In the genomic region with DNA sequence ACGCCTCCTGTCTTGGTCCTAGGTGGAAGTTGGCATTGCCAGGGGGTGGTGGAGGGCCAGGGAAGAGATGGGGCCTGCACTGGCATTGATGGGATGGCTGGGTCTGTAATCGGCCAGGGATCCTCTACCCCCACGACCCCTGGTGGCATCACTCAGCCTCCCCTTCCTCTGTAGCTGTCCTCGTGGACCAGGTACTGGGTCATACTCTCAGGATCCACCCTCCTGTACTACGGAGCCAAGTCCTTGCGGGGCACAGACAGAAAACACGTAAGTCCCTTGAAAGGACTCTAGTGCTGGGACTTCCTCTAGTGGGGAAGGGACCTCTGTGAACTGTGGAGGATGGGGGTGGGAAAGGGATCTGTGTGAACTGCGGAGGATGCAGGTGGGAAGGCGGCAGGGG, we compare ENCODE assay signal across 21 cellular contexts. TPM values are rescaled to one million over a fixed set of nuclear protein-coding genes. Genes with fewer than 3 reads are reported as not detected.
DNase-seq lines count a peak whose midpoint lies in the region; ATAC-seq, FAIRE-seq and TF ChIP-seq lines count a peak whose summit lies in the region.
"Had no signal": no experiment of that assay in that cellular context is flagged by ENCODE, and none has a peak within 500 bp of the region (broad histone marks: within the 10 kb centered on the region; RNA-seq: fewer than 3 reads in every experiment).

No MANE protein-coding gene starts in this region.

- H3K27me3 Mint-ChIP-seq in activated naive CD4-positive, alpha-beta T cell treated with anti-CD3 and anti-CD28 coated beads for 36 hours (ENCODE audit: low read depth) = peaks cover 3% of the 10 kb centered on the region
- H3K27me3 Mint-ChIP-seq: B cell had no signal

- peak; percentile 2 for DNase-seq in activated naive CD4-positive, alpha-beta T cell treated with anti-CD3 and anti-CD28 coated beads for 36 hours
- no peak for DNase-seq in activated naive CD4-positive, alpha-beta T cell treated with anti-CD3 and anti-CD28 coated beads, Interleukin-2, amount 50 U/mL, for 72 hours (ENCODE audit: low spot score in 2 of 2)
- DNase-seq in H1 (ENCODE audit: low read depth in 1 of 2, low spot score in 2 of 2) (no peak), neuronal stem cell (ENCODE audit: low spot score) (no peak), vagina (ENCODE audit: extremely low spot score in 2 of 2) (no peak)
- no peak for DNase-seq in activated CD8-positive, alpha-beta memory T cell treated with anti-CD3 and anti-CD28 coated beads for 24 hours
- DNase-seq: C1 segment of cervical spinal cord; Calu3; CD4-positive, alpha-beta memory T cell; COR-L47; DMS53; DMS79 treated with DMSO at 0.1 percent for 48 hours; GF-D8; GOT3; H7; HCEC 1CT had no signal

- peaks cover 2 to 14% (median 9%) of the 10 kb centered on the region in 4 experiments for H3K4me1 ChIP-seq in H1 (replicated peaks in 1 of 4; ENCODE audit: control insufficient read depth in 3 of 4, insufficient read depth in 4 of 4, low read length in 3 of 4)
- peaks cover 6 to 17% of the 10 kb centered on the region in 2 donors for H3K4me1 ChIP-seq in neuronal stem cell (ENCODE audit: control insufficient read depth in 2 of 2, insufficient read depth in 1 of 2, low read depth in 1 of 2, low read length in 2 of 2)
- H3K4me1 ChIP-seq in vagina = peaks cover 21% of the 10 kb centered on the region

- H2BK5ac ChIP-seq in H1 (ENCODE audit: low read depth, low read length) = no peak overlapping the region
- no peak overlapping the region for H2BK5ac ChIP-seq in neuronal stem cell (ENCODE audit: low read length)

- peaks cover 4% of the 10 kb centered on the region for H3K4me1 Mint-ChIP-seq in activated naive CD4-positive, alpha-beta T cell treated with anti-CD3 and anti-CD28 coated beads for 36 hours (ENCODE audit: low read depth)

- H3K79me2 ChIP-seq in H1 (ENCODE audit: control insufficient read depth in 1 of 2, insufficient read depth in 2 of 2, low read length in 2 of 2) = no peaks in the 10 kb centered on the region

- H3K4me2 ChIP-seq in H1 (ENCODE audit: insufficient read depth in 1 of 2, low read depth in 2 of 2, low read length in 2 of 2) (no peak overlapping the region), neuronal stem cell (ENCODE audit: insufficient read depth, low read length, poor library complexity, severe bottlenecking) (no peak overlapping the region)

- intact Hi-C loops in activated naive CD4-positive, alpha-beta T cell treated with anti-CD3 and anti-CD28 coated beads for 36 hours (cut with micrococcal nuclease) = no loop called here
- intact Hi-C loops in vagina (cut with DNase I) = no loop called here

- H2BK20ac ChIP-seq in H1 (ENCODE audit: low read length) = no peak overlapping the region

- H3K4me3 ChIP-seq in H1 (ENCODE audit: extremely low read depth in 1 of 4, insufficient read depth in 2 of 4, low read depth in 3 of 4, low read length in 4 of 4) = no peak overlapping the region
- no peak overlapping the region for H3K4me3 ChIP-seq in neuronal stem cell (ENCODE audit: low read length in 2 of 2)
- H3K4me3 ChIP-seq in vagina = no peak overlapping the region

- TF ChIP-seq POLR2A in H1 (IDR thresholded peaks at IDR 0.05; ENCODE audit: control extremely low read depth in 1 of 2, low read depth in 2 of 2, low read length in 2 of 2) = no peak
- TF ChIP-seq POLR2A in vagina (IDR thresholded peaks at IDR 0.05) = no peak

- H3K9ac ChIP-seq in H1 (replicated peaks in 1 of 4; ENCODE audit: extremely low read depth in 1 of 4, low read depth in 3 of 4, low read length in 3 of 4) (no peak overlapping the region), neuronal stem cell (ENCODE audit: low read depth, low read length, poor library complexity) (no peak overlapping the region)

- H3K36me3 Mint-ChIP-seq in activated naive CD4-positive, alpha-beta T cell treated with anti-CD3 and anti-CD28 coated beads for 36 hours (ENCODE audit: low read depth) = no peaks in the 10 kb centered on the region
- H3K36me3 Mint-ChIP-seq in activated naive CD4-positive, alpha-beta T cell treated with anti-CD3 and anti-CD28 coated beads, Interleukin-2, amount 50 U/mL, for 72 hours = no peaks in the 10 kb centered on the region
- H3K36me3 Mint-ChIP-seq: CD4-positive, alpha-beta memory T cell had no signal

- H3K36me3 ChIP-seq in H1 (ENCODE audit: control insufficient read depth in 2 of 4, insufficient read depth in 4 of 4, low read length in 3 of 4) (no peaks in the 10 kb centered on the region), neuronal stem cell (replicated peaks in 1 of 2; ENCODE audit: control insufficient read depth in 2 of 2, insufficient read depth in 2 of 2, low read length in 2 of 2) (no peaks in the 10 kb centered on the region), vagina (no peaks in the 10 kb centered on the region)

- TF ChIP-seq CTCF in H1 (IDR thresholded peaks at IDR 0.05; ENCODE audit: control extremely low read depth in 1 of 3, insufficient read depth in 1 of 3, low read depth in 1 of 3, low read length in 3 of 3) (no peak), vagina (IDR thresholded peaks at IDR 0.05) (no peak)

- H2BK120ac ChIP-seq in H1 (replicated peaks; ENCODE audit: low read depth, low read length) (no peak overlapping the region), neuronal stem cell (ENCODE audit: low read depth, low read length) (no peak overlapping the region)

- WGBS in H1 (ENCODE audit: extremely low coverage in 1 of 2, insufficient coverage in 1 of 2, insufficient read length in 1 of 2, insufficient replicate concordance in 2 of 2, low coverage in 1 of 2, low lambda C conversion rate in 2 of 2, missing lambda C conversion rate in 1 of 2), 2 experiments = 91% methylated on average over 7 of the region's 9 CpGs; no CpG with 5 or more reads in 1 of the 2 experiments
- WGBS in neuronal stem cell (ENCODE audit: extremely low coverage in 2 of 2, insufficient read length in 2 of 2, insufficient replicate concordance in 1 of 2), 2 donors = no CpG with 5 or more reads among the region's 9 CpGs

- POLR2A ChIA-PET in H1 (lab: Charles Lee; ENCODE audit: partially characterized antibody) = interaction anchor here (1.1 to 1.5 kb wide), 2 partner anchors 209 to 239 kb away, joined by 3 read pairs; a partner anchor contains a TSS

- no peaks in the 10 kb centered on the region for H3K9me3 Mint-ChIP-seq in activated naive CD4-positive, alpha-beta T cell treated with anti-CD3 and anti-CD28 coated beads for 36 hours
- no peaks in the 10 kb centered on the region for H3K9me3 Mint-ChIP-seq in activated naive CD4-positive, alpha-beta T cell treated with anti-CD3 and anti-CD28 coated beads, Interleukin-2, amount 50 U/mL, for 72 hours
- H3K9me3 Mint-ChIP-seq: CD4-positive, alpha-beta memory T cell had no signal

- no peak overlapping the region for H3K18ac ChIP-seq in H1 (ENCODE audit: extremely low read depth, low read length)
- no peak overlapping the region for H3K18ac ChIP-seq in neuronal stem cell (ENCODE audit: low read length)

- H2AK5ac ChIP-seq in H1 (ENCODE audit: low read depth, low read length) = no peak overlapping the region
- peak overlapping the region; percentile 64 for H2AK5ac ChIP-seq in neuronal stem cell (ENCODE audit: low read depth, low read length)

- H3K23me2 ChIP-seq in H1 (ENCODE audit: low read depth, low read length) = no peaks in the 10 kb centered on the region

- no peak overlapping the region for H4K91ac ChIP-seq in H1 (replicated peaks; ENCODE audit: insufficient read length, low read length)
- no peak overlapping the region for H4K91ac ChIP-seq in neuronal stem cell (ENCODE audit: low read depth, low read length, poor library complexity)

- CTCF ChIA-PET in activated naive CD4-positive, alpha-beta T cell treated with anti-CD3 and anti-CD28 coated beads for 36 hours (lab: Charles Lee) = no interaction called here
- CTCF ChIA-PET in H1 (lab: Charles Lee; ENCODE audit: partially characterized antibody) = interaction anchor here (1.2 to 6.9 kb wide), 14 partner anchors 11 to 271 kb away, joined by 3 to 87 read pairs (median 5); no protein-coding TSS in a partner anchor

- H3K27ac Mint-ChIP-seq in activated naive CD4-positive, alpha-beta T cell treated with anti-CD3 and anti-CD28 coated beads for 36 hours = no peak overlapping the region
- H3K27ac Mint-ChIP-seq in activated naive CD4-positive, alpha-beta T cell treated with anti-CD3 and anti-CD28 coated beads, Interleukin-2, amount 50 U/mL, for 72 hours = no peak overlapping the region
- H3K27ac Mint-ChIP-seq: B cell; CD4-positive, alpha-beta memory T cell had no signal

- H3K14ac ChIP-seq in H1 (ENCODE audit: insufficient read length) = no peak overlapping the region
- no peak overlapping the region for H3K14ac ChIP-seq in neuronal stem cell (ENCODE audit: low read length)

- no peak for TF ChIP-seq RAD21 in H1 (IDR thresholded peaks at IDR 0.05 in 1 of 2, conservative IDR thresholded peaks at IDR 0.05 in 1 of 2; ENCODE audit: low read depth in 2 of 2, low read length in 2 of 2)

- no peaks in the 10 kb centered on the region for H3K27me3 ChIP-seq in H1 (replicated peaks in 1 of 4; ENCODE audit: control insufficient read depth in 3 of 4, extremely low read depth in 1 of 4, insufficient read depth in 3 of 4, low read length in 3 of 4)
- H3K27me3 ChIP-seq in neuronal stem cell (ENCODE audit: control insufficient read depth in 3 of 3, insufficient read depth in 3 of 3, low read depth in 1 of 3, low read length in 3 of 3) = no peaks in the 10 kb centered on the region
- no peaks in the 10 kb centered on the region for H3K27me3 ChIP-seq in vagina

- H3K79me1 ChIP-seq in H1 (ENCODE audit: low read depth, low read length) (no peaks in the 10 kb centered on the region), neuronal stem cell (ENCODE audit: low read depth, low read length) (no peaks in the 10 kb centered on the region)

- H3K27ac ChIP-seq in H1 (ENCODE audit: low read depth, low read length) = no peak overlapping the region
- no peak overlapping the region for H3K27ac ChIP-seq in neuronal stem cell (replicated peaks; ENCODE audit: low read length)
- H3K27ac ChIP-seq in vagina = no peak overlapping the region
- H3K27ac ChIP-seq: 22Rv1 had no signal

- H2BK12ac ChIP-seq in H1 (ENCODE audit: low read depth, low read length) (0 out of 2 replicates have a peak overlapping the region, but pooled peaks have one; percentile 17), neuronal stem cell (ENCODE audit: low read length) (no peak overlapping the region)

- H2BK15ac ChIP-seq in H1 (ENCODE audit: low read length) (no peak overlapping the region), neuronal stem cell (ENCODE audit: low read length) (no peak overlapping the region)

- no peak overlapping the region for H3K4ac ChIP-seq in H1 (replicated peaks; ENCODE audit: insufficient read length, low read depth, low read length)
- H3K4ac ChIP-seq in neuronal stem cell (ENCODE audit: low read length) = peak overlapping the region; percentile 10

- FAIRE-seq in H1 (lab: Jason Lieb, UNC) = no peak
- FAIRE-seq: A204.1, GM12891, GM18507 had no signal

- H2AFZ ChIP-seq in H1 (ENCODE audit: low read length) (no peak overlapping the region), neuronal stem cell (ENCODE audit: low read length) (no peak overlapping the region)

- H3K9me3 ChIP-seq in H1 (ENCODE audit: insufficient read depth in 2 of 2, low read depth in 1 of 2, low read length in 1 of 2) = no peaks in the 10 kb centered on the region
- no peaks in the 10 kb centered on the region for H3K9me3 ChIP-seq in neuronal stem cell (replicated peaks in 1 of 2; ENCODE audit: control insufficient read depth in 2 of 2, insufficient read depth in 1 of 2, low read depth in 1 of 2, low read length in 2 of 2)
- H3K9me3 ChIP-seq in vagina = no peaks in the 10 kb centered on the region

- ATAC-seq in activated naive CD4-positive, alpha-beta T cell treated with anti-CD3 and anti-CD28 coated beads, Interleukin-2, amount 50 U/mL, for 72 hours = no peak

- TF ChIP-seq EP300 in H1 (IDR thresholded peaks at IDR 0.05; ENCODE audit: borderline replicate concordance in 1 of 2, low read depth in 2 of 2, low read length in 2 of 2) = no peak

- H4K8ac ChIP-seq in H1 (ENCODE audit: extremely low read depth, insufficient read depth, low read length) (peak overlapping the region; percentile 62; the same call in 1 of the 2 replicates), neuronal stem cell (ENCODE audit: low read depth, low read length) (no peak overlapping the region)

- no peak overlapping the region for H3K4me3 Mint-ChIP-seq in activated naive CD4-positive, alpha-beta T cell treated with anti-CD3 and anti-CD28 coated beads for 36 hours
- H3K4me3 Mint-ChIP-seq: B cell; CD4-positive, alpha-beta memory T cell had no signal

- no peak overlapping the region for H3K56ac ChIP-seq in H1 (replicated peaks; ENCODE audit: insufficient read length, low read depth, low read length)

- no peak overlapping the region for H4K5ac ChIP-seq in H1 (ENCODE audit: insufficient read length, low read depth, low read length)

- no peaks in the 10 kb centered on the region for H4K20me1 ChIP-seq in H1 (replicated peaks in 1 of 2; ENCODE audit: control insufficient read depth in 1 of 2, insufficient read depth in 2 of 2, low read length in 2 of 2)

- H3K23ac ChIP-seq in H1 (ENCODE audit: insufficient read length) (no peak overlapping the region), neuronal stem cell (ENCODE audit: low read depth, low read length, poor library complexity) (no peak overlapping the region)

RNA-seq across cellular contexts. Expression of a gene that starts 52.1 kb away (rescaled TPM):
- 1 to 10 TPM; 1.2 to 4.6 TPM for total RNA-seq in activated naive CD4-positive, alpha-beta T cell treated with anti-CD3 and anti-CD28 coated beads for 36 hours
- 1 to 10 TPM; 3.5 to 5.4 TPM for total RNA-seq in activated naive CD4-positive, alpha-beta T cell treated with anti-CD3 and anti-CD28 coated beads, Interleukin-2, amount 50 U/mL, for 72 hours
- total RNA-seq in H1 (2021; fragmentation: NEBNext Ultra II Directional; extraction: Animal tissue kit (Norgen Biotek cat#: 25700)) = 17.3 and 18.3 TPM in 2 replicates
- 5.2 and 6.5 TPM in 2 replicates for polyA plus RNA-seq in H1 (2011; rRNA removed)
- polyA plus RNA-seq in H1 (2011; cell fraction: cytosol; rRNA removed) = 11.5 TPM
- polyA plus RNA-seq in H1 (2011; cell fraction: nucleus; rRNA removed) = 49.0 TPM
- 12.4 to 16.9 TPM (median 15.8 TPM) in 4 replicates for polyA plus RNA-seq in H1 (2012, experiment 1 of 2)
- polyA plus RNA-seq in H1 (2012, experiment 2 of 2) = 1.5 TPM
- 7.4 TPM for polyA plus RNA-seq in H1 (2013, experiment 1 of 2)
- polyA plus RNA-seq in H1 (2013, experiment 2 of 2) = 7.5 TPM
- 35.2 and 50.9 TPM in 2 replicates for polyA minus RNA-seq in H1 (2011; rRNA and poly(A)+ RNA removed)
- 15.3 TPM for polyA minus RNA-seq in H1 (2011; cell fraction: cytosol; rRNA and poly(A)+ RNA removed)
- 67.8 TPM for polyA minus RNA-seq in H1 (2011; cell fraction: nucleus; rRNA and poly(A)+ RNA removed)
- polyA plus RNA-seq in neuronal stem cell (2013, experiment 1 of 2) = 4.6 TPM
- polyA plus RNA-seq in neuronal stem cell (2013, experiment 2 of 2) = 4.7 TPM
- 31.4 TPM for total RNA-seq in vagina
